In genomic region chr1:16048573-16049189, GRCh38 we compare ENCODE assay signal across 8 cellular contexts. TPM values are rescaled to one million over a fixed set of nuclear protein-coding genes. Genes with fewer than 3 reads are reported as not detected.
DNase-seq lines count a peak whose midpoint lies in the region; ATAC-seq and TF ChIP-seq lines count a peak whose summit lies in the region.

No MANE protein-coding gene starts in this region.

- TF ChIP-seq CTCF in left ventricle myocardium inferior (IDR thresholded peaks at IDR 0.05; ENCODE audit: borderline replicate concordance) (no peak), gastrocnemius medialis (IDR thresholded peaks at IDR 0.05 in 4 of 5, conservative IDR thresholded peaks at IDR 0.05 in 1 of 5) (no peak)

- H3K4me3 ChIP-seq in left ventricle myocardium inferior, result peak overlapping the region; percentile 61
- H3K4me3 ChIP-seq in gastrocnemius medialis, result peak overlapping the region; percentile 18 to 45 (median 35)

- no peak overlapping the region for H3K27ac ChIP-seq in left ventricle myocardium inferior (replicated peaks)
- no peak overlapping the region for H3K27ac ChIP-seq in gastrocnemius medialis

- peak overlapping the region; percentile 16 for H3K4me3 Mint-ChIP-seq in activated T-cell treated with anti-CD3 and anti-CD28 coated beads, Interleukin-2, amount 50 U/mL, for 4 hours
- H3K4me3 Mint-ChIP-seq in activated T-helper 17 cell treated with anti-CD3 and anti-CD28 coated beads, Interleukin-2, amount 50 U/mL, for 72 hours, result no peak overlapping the region

- H3K27me3 ChIP-seq in left ventricle myocardium inferior (ENCODE audit: low read depth) (peaks cover 9% of the 10 kb centered on the region), gastrocnemius medialis (no peaks in the 10 kb centered on the region)

- no peaks in the 10 kb centered on the region for H3K9me3 Mint-ChIP-seq in activated T-cell treated with anti-CD3 and anti-CD28 coated beads, Interleukin-2, amount 50 U/mL, for 4 hours
- no peaks in the 10 kb centered on the region for H3K9me3 Mint-ChIP-seq in activated T-helper 17 cell treated with anti-CD3 and anti-CD28 coated beads, Interleukin-2, amount 50 U/mL, for 72 hours

- no peak overlapping the region for H3K27ac Mint-ChIP-seq in activated T-helper 17 cell treated with anti-CD3 and anti-CD28 coated beads, Interleukin-2, amount 50 U/mL, for 72 hours

- TF ChIP-seq POLR2A in gastrocnemius medialis (IDR thresholded peaks at IDR 0.05), result no peak

- intact Hi-C loops in left ventricle myocardium inferior (cut with micrococcal nuclease), result no loop called here
- intact Hi-C loops in gastrocnemius medialis (cut with DNase I; ENCODE audit: low total_unique reads), result loop anchor here (5.0 kb wide), 1 partner anchor 231 kb away; no protein-coding TSS in a partner anchor

- no peaks in the 10 kb centered on the region for H3K36me3 Mint-ChIP-seq in activated T-cell treated with anti-CD3 and anti-CD28 coated beads, Interleukin-2, amount 50 U/mL, for 4 hours (ENCODE audit: insufficient read depth)
- no peaks in the 10 kb centered on the region for H3K36me3 Mint-ChIP-seq in activated T-helper 17 cell treated with anti-CD3 and anti-CD28 coated beads, Interleukin-2, amount 50 U/mL, for 72 hours (ENCODE audit: low read depth)

- DNase-seq in AG08395 (ENCODE audit: low spot score), result peak; percentile 24
- peak; percentile 16 for DNase-seq in NCI-H1092 (lab: John Stamatoyannopoulos, UW)
- peak; percentile 36 for DNase-seq in activated T-cell treated with anti-CD3 and anti-CD28 coated beads, Interleukin-2, amount 50 U/mL, for 4 hours
- DNase-seq in left ventricle myocardium inferior, result peak; percentile 51
- no peak for DNase-seq in gastrocnemius medialis
- no peak for DNase-seq in NCI-H2081 treated with DMSO at 0.1 percent for 48 hours (lab: John Stamatoyannopoulos, UW)

- peaks cover 11% of the 10 kb centered on the region for H3K27me3 Mint-ChIP-seq in activated T-cell treated with anti-CD3 and anti-CD28 coated beads, Interleukin-2, amount 50 U/mL, for 4 hours (ENCODE audit: low read depth)
- H3K27me3 Mint-ChIP-seq in activated T-helper 17 cell treated with anti-CD3 and anti-CD28 coated beads, Interleukin-2, amount 50 U/mL, for 72 hours, result peaks cover 16% of the 10 kb centered on the region

- peaks cover 13% of the 10 kb centered on the region for H3K4me1 ChIP-seq in left ventricle myocardium inferior
- peaks cover 0 to 4% of the 10 kb centered on the region in 2 donors for H3K4me1 ChIP-seq in gastrocnemius medialis

- H3K9me3 ChIP-seq in left ventricle myocardium inferior (replicated peaks), result no peaks in the 10 kb centered on the region
- no peaks in the 10 kb centered on the region for H3K9me3 ChIP-seq in gastrocnemius medialis

- H3K4me1 Mint-ChIP-seq in activated T-cell treated with anti-CD3 and anti-CD28 coated beads, Interleukin-2, amount 50 U/mL, for 4 hours (ENCODE audit: low read depth), result no peaks in the 10 kb centered on the region
- no peaks in the 10 kb centered on the region for H3K4me1 Mint-ChIP-seq in activated T-helper 17 cell treated with anti-CD3 and anti-CD28 coated beads, Interleukin-2, amount 50 U/mL, for 72 hours

- ATAC-seq in activated T-cell treated with anti-CD3 and anti-CD28 coated beads, Interleukin-2, amount 50 U/mL, for 4 hours, result peak; percentile 59 to 67
- peak; percentile 17 to 22 for ATAC-seq in gastrocnemius medialis
- ATAC-seq in GM21390 (IDR thresholded peaks at IDR 0.05; ENCODE audit: unreplicated experiment), result no peak
- ATAC-seq in activated T-helper 17 cell treated with anti-CD3 and anti-CD28 coated beads, Interleukin-2, amount 50 U/mL, for 72 hours (replicated peaks), result no peak

- H3K36me3 ChIP-seq in left ventricle myocardium inferior (no peaks in the 10 kb centered on the region), gastrocnemius medialis (no peaks in the 10 kb centered on the region)

- in situ Hi-C loops in gastrocnemius medialis (cut with MboI; ENCODE audit: low sequenced_read_pairs in 4 of 4), result loop anchor here in 1 of 4 donors (10.0 kb wide), 1 partner anchor 54 kb away; no protein-coding TSS in a partner anchor

RNA-seq across cellular contexts. Expression of gene CLCNKB, which starts 5.1 kb away (rescaled TPM):
- not detected for total RNA-seq in activated T-cell treated with anti-CD3 and anti-CD28 coated beads, Interleukin-2, amount 50 U/mL, for 4 hours
- total RNA-seq in left ventricle myocardium inferior (1.3 TPM), gastrocnemius medialis (not detected)
- total RNA-seq in activated T-helper 17 cell treated with anti-CD3 and anti-CD28 coated beads, Interleukin-2, amount 50 U/mL, for 72 hours, result under 1 TPM in 1 of 2 donors, not detected in 1; 0.13 TPM

RNA-seq across cellular contexts. Expression of gene FAM131C, which starts 24.8 kb away (rescaled TPM):
- total RNA-seq in activated T-cell treated with anti-CD3 and anti-CD28 coated beads, Interleukin-2, amount 50 U/mL, for 4 hours, result under 1 TPM in 2 of 3 donors, not detected in 1; 0.20 to 0.24 TPM
- 5.4 TPM for total RNA-seq in left ventricle myocardium inferior
- total RNA-seq in gastrocnemius medialis, result not detected
- under 1 TPM; 0.24 to 0.69 TPM for total RNA-seq in activated T-helper 17 cell treated with anti-CD3 and anti-CD28 coated beads, Interleukin-2, amount 50 U/mL, for 72 hours

RNA-seq across cellular contexts. Expression of gene CLCNKA, which starts 26.8 kb away (rescaled TPM):
- total RNA-seq in activated T-cell treated with anti-CD3 and anti-CD28 coated beads, Interleukin-2, amount 50 U/mL, for 4 hours, result not detected
- total RNA-seq in left ventricle myocardium inferior, result 0.16 TPM
- total RNA-seq in gastrocnemius medialis, result under 1 TPM in 3 of 4 donors, not detected in 1; 0.64 to 0.94 (median 0.80) TPM
- under 1 TPM in 1 of 2 donors, not detected in 1; 0.40 TPM for total RNA-seq in activated T-helper 17 cell treated with anti-CD3 and anti-CD28 coated beads, Interleukin-2, amount 50 U/mL, for 72 hours

RNA-seq across cellular contexts. Expression of gene HSPB7, which starts 30.8 kb away (rescaled TPM):
- under 1 TPM; 0.16 to 0.43 (median 0.24) TPM for total RNA-seq in activated T-cell treated with anti-CD3 and anti-CD28 coated beads, Interleukin-2, amount 50 U/mL, for 4 hours
- total RNA-seq in left ventricle myocardium inferior, result 4,061 TPM
- 1,000 to 10,000 TPM in 1 of 4 donors, 100 to 1,000 TPM in 3; 355 to 1,466 (median 716) TPM for total RNA-seq in gastrocnemius medialis
- total RNA-seq in activated T-helper 17 cell treated with anti-CD3 and anti-CD28 coated beads, Interleukin-2, amount 50 U/mL, for 72 hours, result not detected

RNA-seq across cellular contexts. Expression of gene SRARP, which starts 44.6 kb away (rescaled TPM):
- not detected for total RNA-seq in activated T-cell treated with anti-CD3 and anti-CD28 coated beads, Interleukin-2, amount 50 U/mL, for 4 hours
- total RNA-seq in left ventricle myocardium inferior (1.0 TPM), gastrocnemius medialis (under 1 TPM in 2 of 4 donors, not detected in 2; 0.10 to 0.19 TPM)
- total RNA-seq in activated T-helper 17 cell treated with anti-CD3 and anti-CD28 coated beads, Interleukin-2, amount 50 U/mL, for 72 hours, result not detected

Comparison
In these comparisons a context has a peak if more than half of its experiments do, and no peak if none do; other contexts are left out.
1. DNase-seq: peak in AG08395 (single experiment), NCI-H1092 (single experiment), activated T-cell treated with anti-CD3 and anti-CD28 coated beads, Interleukin-2, amount 50 U/mL, for 4 hours (single experiment) and left ventricle myocardium inferior (single experiment); none in gastrocnemius medialis (0 of 2) and NCI-H2081 treated with DMSO at 0.1 percent for 48 hours (single experiment).
2. ATAC-seq: peak in activated T-cell treated with anti-CD3 and anti-CD28 coated beads, Interleukin-2, amount 50 U/mL, for 4 hours (2 of 2) and gastrocnemius medialis (2 of 2); none in GM21390 (single experiment) and activated T-helper 17 cell treated with anti-CD3 and anti-CD28 coated beads, Interleukin-2, amount 50 U/mL, for 72 hours (single experiment).